ENCODE assay signal across 1 cellular context in the genomic region with DNA sequence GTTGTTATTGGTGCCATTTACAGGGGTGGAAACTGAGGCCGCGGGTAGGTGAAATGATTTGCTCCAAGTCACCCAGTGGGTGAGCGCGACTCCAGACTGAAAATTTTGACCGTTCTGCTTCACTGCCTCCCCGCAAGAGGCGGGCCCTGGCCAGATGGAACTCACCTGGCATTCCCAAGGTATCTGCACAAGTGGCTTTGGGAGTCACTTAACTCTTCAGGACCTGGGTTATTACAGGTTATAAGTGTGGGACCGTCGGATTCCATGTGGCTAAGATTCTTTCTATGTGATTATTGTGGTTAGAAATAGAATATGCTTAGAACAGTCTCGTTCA.
A peak's percentile ranks its signal among the peaks of the same experiment; 100 is the strongest.
TF ChIP-seq lines count a peak whose summit lies in the region.

No MANE protein-coding gene starts in this region.

TF ChIP-seq in H1, 55 proteins besides CTCF, POLR2A, EP300 and RAD21:
- TF ChIP-seq JUN (IDR thresholded peaks at IDR 0.05; ENCODE audit: low read depth, low read length) (no peak), SAP30 (IDR thresholded peaks at IDR 0.05; ENCODE audit: insufficient read depth, insufficient replicate concordance, low read length) (peak; percentile 17)
